Comparison of ENCODE assay signal across 10 cellular contexts in genomic region chr6:111818539-111819226, GRCh38. TPM values are rescaled to one million over a fixed set of nuclear protein-coding genes. Genes with fewer than 3 reads are reported as not detected.
DNase-seq lines count a peak whose midpoint lies in the region; ATAC-seq and TF ChIP-seq lines count a peak whose summit lies in the region.
"Had no signal": no experiment of that assay in that cellular context is flagged by ENCODE, and none has a peak within 500 bp of the region (broad histone marks: within the 10 kb centered on the region; RNA-seq: fewer than 3 reads in every experiment).

No MANE protein-coding gene starts in this region.

- intact Hi-C loops in CD14-positive monocyte (cut with micrococcal nuclease) = no loop called here

- H3K9me3 Mint-ChIP-seq in CD14-positive monocyte (no peaks in the 10 kb centered on the region), osteocyte (ENCODE audit: unreplicated experiment) (no peaks in the 10 kb centered on the region)
- H3K9me3 Mint-ChIP-seq in effector memory CD8-positive, alpha-beta T cell = no peaks in the 10 kb centered on the region

- H3K36me3 Mint-ChIP-seq in CD14-positive monocyte = peaks cover 34 to 39% of the 10 kb centered on the region in 2 donors
- peaks cover 24% of the 10 kb centered on the region for H3K36me3 Mint-ChIP-seq in effector memory CD8-positive, alpha-beta T cell (ENCODE audit: insufficient read depth)
- peaks cover 12% of the 10 kb centered on the region for H3K36me3 Mint-ChIP-seq in osteocyte (ENCODE audit: unreplicated experiment)

- DNase-seq in CD14-positive monocyte (ENCODE audit: low spot score) (no peak), M059J (ENCODE audit: low read depth) (peak; percentile 61), osteocyte (ENCODE audit: extremely low spot score, unreplicated experiment) (no peak), NCI-H187 (lab: John Stamatoyannopoulos, UW) (no peak), iPS-NIHi7 (ENCODE audit: extremely low spot score) (no peak)
- no peak for DNase-seq in effector memory CD8-positive, alpha-beta T cell
- no peak for DNase-seq in effector CD4-positive, alpha-beta T cell
- DNase-seq: NCI-H510A treated with DMSO at 0.1 percent for 48 hours, trophoblast cell had no signal

- ATAC-seq in effector memory CD8-positive, alpha-beta T cell (replicated peaks) = peak; percentile 68
- no peak for ATAC-seq in HG03095 (IDR thresholded peaks at IDR 0.05; ENCODE audit: unreplicated experiment)

- TF ChIP-seq CTCF in CD14-positive monocyte (IDR thresholded peaks at IDR 0.05) = no peak
- TF ChIP-seq CTCF in osteocyte (IDR thresholded peaks at IDR 0.05) = no peak

- H3K4me3 Mint-ChIP-seq in CD14-positive monocyte (no peak overlapping the region), osteocyte (ENCODE audit: unreplicated experiment) (no peak overlapping the region)
- H3K4me3 Mint-ChIP-seq in effector memory CD8-positive, alpha-beta T cell = peak overlapping the region; percentile 28 to 54

- peak overlapping the region; percentile 22 to 77 (median 48) for H3K27ac Mint-ChIP-seq in CD14-positive monocyte
- H3K27ac Mint-ChIP-seq in effector memory CD8-positive, alpha-beta T cell = peak overlapping the region; percentile 49 to 86
- H3K27ac Mint-ChIP-seq in osteocyte (ENCODE audit: unreplicated experiment) = peak overlapping the region; percentile 8

- H3K4me1 Mint-ChIP-seq in CD14-positive monocyte (peaks cover 30% of the 10 kb centered on the region), osteocyte (ENCODE audit: unreplicated experiment) (peaks cover 34% of the 10 kb centered on the region)
- H3K4me1 Mint-ChIP-seq in effector memory CD8-positive, alpha-beta T cell (ENCODE audit: low read depth in 2 of 2) = peaks cover 42 to 66% of the 10 kb centered on the region in 2 donors

- no peaks in the 10 kb centered on the region for H3K27me3 Mint-ChIP-seq in CD14-positive monocyte (ENCODE audit: low read depth in 3 of 3)
- no peaks in the 10 kb centered on the region for H3K27me3 Mint-ChIP-seq in effector memory CD8-positive, alpha-beta T cell
- H3K27me3 Mint-ChIP-seq in osteocyte (ENCODE audit: unreplicated experiment) = no peaks in the 10 kb centered on the region

RNA-seq across cellular contexts. Expression of gene FYN, which starts 54.6 kb away (rescaled TPM):
- polyA plus RNA-seq in CD14-positive monocyte = 100 to 1,000 TPM in 1 of 2 donors, 10 to 100 TPM in 1; 88.4 to 114 TPM
- total RNA-seq in M059J (2014; rRNA removed; shearing (Covaris generic)) = 37.7 and 63.4 TPM in 2 replicates
- 121 and 142 TPM in 2 replicates for total RNA-seq in osteocyte

Comparison
In these comparisons a context has a peak if more than half of its experiments do, and no peak if none do; other contexts are left out.
1. H3K27ac Mint-ChIP-seq: peak in every context shown above with its lines; median percentile 68 in effector memory CD8-positive, alpha-beta T cell; 48 in CD14-positive monocyte; 8 in osteocyte.
2. H3K4me3 Mint-ChIP-seq: peak in effector memory CD8-positive, alpha-beta T cell (2 of 2); none in CD14-positive monocyte (0 of 2) and osteocyte (single experiment).